ENCODE assay signal across 8 cellular contexts in the genomic region with DNA sequence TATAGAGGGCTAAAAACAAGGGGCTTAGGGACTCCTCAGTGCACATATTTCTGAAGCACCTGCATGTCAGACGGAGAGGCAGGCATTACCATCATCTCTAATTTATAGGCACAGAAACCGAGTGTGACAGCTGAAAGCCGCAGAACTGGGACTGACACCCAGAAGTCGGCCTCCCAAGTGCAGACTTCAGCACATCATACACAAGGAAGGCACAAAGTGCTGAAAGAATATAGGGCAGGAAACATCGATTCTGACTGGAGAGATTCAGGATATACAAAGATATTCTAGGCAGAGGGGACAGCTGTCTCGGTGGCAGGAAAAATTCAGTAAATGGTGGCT. TPM values are rescaled to one million over a fixed set of nuclear protein-coding genes. Genes with fewer than 3 reads are reported as not detected.
DNase-seq lines count a peak whose midpoint lies in the region; ATAC-seq, FAIRE-seq and TF ChIP-seq lines count a peak whose summit lies in the region.

No MANE protein-coding gene starts in this region.

- no peak for TF ChIP-seq RAD21 in H1 (IDR thresholded peaks at IDR 0.05 in 1 of 2, conservative IDR thresholded peaks at IDR 0.05 in 1 of 2; ENCODE audit: low read depth in 2 of 2, low read length in 2 of 2)

- no peak overlapping the region for H2BK15ac ChIP-seq in H1 (ENCODE audit: low read length)

- H3K18ac ChIP-seq in H1 (ENCODE audit: extremely low read depth, low read length): no peak overlapping the region

- H3K36me3 ChIP-seq in H1 (ENCODE audit: control insufficient read depth in 2 of 4, insufficient read depth in 4 of 4, low read length in 3 of 4): peaks cover 8 to 30% (median 20%) of the 10 kb centered on the region in 4 experiments; a peak in 7 of 8 replicates
- peaks cover 6% of the 10 kb centered on the region for H3K36me3 ChIP-seq in rectal smooth muscle tissue (ENCODE audit: control insufficient read depth, insufficient read depth, low read length)

- H3K4me2 ChIP-seq in H1 (ENCODE audit: insufficient read depth in 1 of 2, low read depth in 2 of 2, low read length in 2 of 2): peak overlapping the region; percentile 44 to 94

- no peak overlapping the region for H2AK5ac ChIP-seq in H1 (ENCODE audit: low read depth, low read length)

- ATAC-seq in HG03521 (IDR thresholded peaks at IDR 0.05; ENCODE audit: unreplicated experiment) (no peak), HG03378 (IDR thresholded peaks at IDR 0.05; ENCODE audit: unreplicated experiment) (no peak)

- H3K79me2 ChIP-seq in H1 (ENCODE audit: control insufficient read depth in 1 of 2, insufficient read depth in 2 of 2, low read length in 2 of 2): peaks cover 0 to 41% of the 10 kb centered on the region in 2 experiments; a peak in 3 of 4 replicates

- POLR2A ChIA-PET in H1 (lab: Charles Lee; ENCODE audit: partially characterized antibody): interaction anchor here (0.9 to 5.9 kb wide), 7 partner anchors 10 to 101 kb away, joined by 3 to 44 read pairs (median 3); a partner anchor contains a TSS

- H3K27me3 ChIP-seq in H1 (replicated peaks in 1 of 4; ENCODE audit: control insufficient read depth in 3 of 4, extremely low read depth in 1 of 4, insufficient read depth in 3 of 4, low read length in 3 of 4) (no peaks in the 10 kb centered on the region), rectal smooth muscle tissue (ENCODE audit: control insufficient read depth, insufficient read depth, low read length) (no peaks in the 10 kb centered on the region)

- H3K4me3 ChIP-seq in GM12875 (ENCODE audit: low read depth, low read length) (peak overlapping the region; percentile 1), H1 (ENCODE audit: extremely low read depth in 1 of 4, insufficient read depth in 2 of 4, low read depth in 3 of 4, low read length in 4 of 4) (peak overlapping the region in 2 of 4 experiments; percentile 67 to 75; a peak in 3 of 8 replicates), rectal smooth muscle tissue (ENCODE audit: low read length) (peak overlapping the region; percentile 19)

- H2AFZ ChIP-seq in H1 (ENCODE audit: low read length): 0 out of 2 replicates have a peak overlapping the region, but pooled peaks have one; percentile 54

- no peak overlapping the region for H3K14ac ChIP-seq in H1 (ENCODE audit: insufficient read length)

- CTCF ChIA-PET in H1 (lab: Charles Lee; ENCODE audit: partially characterized antibody): interaction anchor here (0.8 to 2.4 kb wide), 7 partner anchors 11 to 244 kb away, joined by 3 to 12 read pairs (median 3); a partner anchor contains a TSS

- no peak for FAIRE-seq in H1 (lab: Jason Lieb, UNC)

- no peak overlapping the region for H2BK12ac ChIP-seq in H1 (ENCODE audit: low read depth, low read length)

- peaks cover 0 to 3% (median 0%) of the 10 kb centered on the region in 4 experiments; a peak in 2 of 7 replicates for H3K4me1 ChIP-seq in H1 (replicated peaks in 1 of 4; ENCODE audit: control insufficient read depth in 3 of 4, insufficient read depth in 4 of 4, low read length in 3 of 4)
- H3K4me1 ChIP-seq in rectal smooth muscle tissue (ENCODE audit: control insufficient read depth, insufficient read depth, low read length): peaks cover 2% of the 10 kb centered on the region

- peaks cover 4% of the 10 kb centered on the region; the same call in 1 of the 2 replicates for H3K23me2 ChIP-seq in H1 (ENCODE audit: low read depth, low read length)

- H3K9ac ChIP-seq in H1 (replicated peaks in 1 of 4; ENCODE audit: extremely low read depth in 1 of 4, low read depth in 3 of 4, low read length in 3 of 4) (no peak overlapping the region), rectal smooth muscle tissue (ENCODE audit: low read length) (no peak overlapping the region)

- H3K9me3 ChIP-seq in H1 (ENCODE audit: insufficient read depth in 2 of 2, low read depth in 1 of 2, low read length in 1 of 2): no peaks in the 10 kb centered on the region

- H3K27ac ChIP-seq in H1 (ENCODE audit: low read depth, low read length): no peak overlapping the region
- no peak overlapping the region for H3K27ac ChIP-seq in rectal smooth muscle tissue (ENCODE audit: low read depth, low read length)

- H4K91ac ChIP-seq in H1 (replicated peaks; ENCODE audit: insufficient read length, low read length): peak overlapping the region; percentile 12

- H4K20me1 ChIP-seq in H1 (replicated peaks in 1 of 2; ENCODE audit: control insufficient read depth in 1 of 2, insufficient read depth in 2 of 2, low read length in 2 of 2): no peaks in the 10 kb centered on the region

- H4K5ac ChIP-seq in H1 (ENCODE audit: insufficient read length, low read depth, low read length): no peak overlapping the region

- TF ChIP-seq CTCF in GM12875 (IDR thresholded peaks at IDR 0.05; ENCODE audit: borderline replicate concordance, insufficient read depth, low read depth, low read length): no peak
- TF ChIP-seq CTCF in H1 (IDR thresholded peaks at IDR 0.05; ENCODE audit: control extremely low read depth in 1 of 3, insufficient read depth in 1 of 3, low read depth in 1 of 3, low read length in 3 of 3): no peak

- no peak overlapping the region for H3K4ac ChIP-seq in H1 (replicated peaks; ENCODE audit: insufficient read length, low read depth, low read length)

- no peak overlapping the region for H3K23ac ChIP-seq in H1 (ENCODE audit: insufficient read length)

- H3K56ac ChIP-seq in H1 (replicated peaks; ENCODE audit: insufficient read length, low read depth, low read length): no peak overlapping the region

- no peak for TF ChIP-seq EP300 in H1 (IDR thresholded peaks at IDR 0.05; ENCODE audit: borderline replicate concordance in 1 of 2, low read depth in 2 of 2, low read length in 2 of 2)

- H3K79me1 ChIP-seq in H1 (ENCODE audit: low read depth, low read length): no peaks in the 10 kb centered on the region; the same call in 1 of the 2 replicates

- no peak overlapping the region for H2BK20ac ChIP-seq in H1 (ENCODE audit: low read length)

- peak; percentile 2 for DNase-seq in RPMI7951 (ENCODE audit: low read depth)
- DNase-seq in H1 (ENCODE audit: low read depth in 1 of 2, low spot score in 2 of 2): no peak
- DNase-seq in cerebellar nuclear complex (lab: John Stamatoyannopoulos, UW): no peak
- DNase-seq in NCI-H1105 (lab: John Stamatoyannopoulos, UW): no peak

- peak overlapping the region; percentile 4 for H2BK120ac ChIP-seq in H1 (replicated peaks; ENCODE audit: low read depth, low read length)

- 88% methylated on average over 6 of the region's 6 CpGs; no CpG with 5 or more reads in 1 of the 2 experiments for WGBS in H1 (ENCODE audit: extremely low coverage in 1 of 2, insufficient coverage in 1 of 2, insufficient read length in 1 of 2, insufficient replicate concordance in 2 of 2, low coverage in 1 of 2, low lambda C conversion rate in 2 of 2, missing lambda C conversion rate in 1 of 2), 2 experiments

- H4K8ac ChIP-seq in H1 (ENCODE audit: extremely low read depth, insufficient read depth, low read length): no peak overlapping the region

- H2BK5ac ChIP-seq in H1 (ENCODE audit: low read depth, low read length): no peak overlapping the region

- no peak for TF ChIP-seq POLR2A in H1 (IDR thresholded peaks at IDR 0.05; ENCODE audit: control extremely low read depth in 1 of 2, low read depth in 2 of 2, low read length in 2 of 2)

TF ChIP-seq in H1, 55 proteins besides CTCF, POLR2A, EP300 and RAD21 (continues in another document):
- TF ChIP-seq SAP30 (IDR thresholded peaks at IDR 0.05; ENCODE audit: insufficient read depth, insufficient replicate concordance, low read length) (no peak), ASH2L (IDR thresholded peaks at IDR 0.05; ENCODE audit: low read length) (no peak), SIN3A (conservative IDR thresholded peaks at IDR 0.05 in 1 of 2, IDR thresholded peaks at IDR 0.05 in 1 of 2; ENCODE audit: low read depth in 1 of 2, low read length in 2 of 2) (no peak), NRF1 (IDR thresholded peaks at IDR 0.05; ENCODE audit: low read depth, low read length) (no peak), CHD2 (IDR thresholded peaks at IDR 0.05; ENCODE audit: low read length) (no peak), BACH1 (IDR thresholded peaks at IDR 0.05; ENCODE audit: low read length) (no peak), RNF2 (IDR thresholded peaks at IDR 0.05; ENCODE audit: borderline replicate concordance, low read depth, low read length, missing control alignments, poor library complexity, severe bottlenecking) (no peak), JUND (IDR thresholded peaks at IDR 0.05; ENCODE audit: low read length) (no peak), POU5F1 (IDR thresholded peaks at IDR 0.05; ENCODE audit: low read depth, low read length) (no peak), KDM4A (IDR thresholded peaks at IDR 0.05; ENCODE audit: low read depth, low read length, severe bottlenecking) (no peak), BCL11A (IDR thresholded peaks at IDR 0.05; ENCODE audit: low read depth in 2 of 2, low read length in 2 of 2) (no peak)
- TF ChIP-seq, protein P1, sequence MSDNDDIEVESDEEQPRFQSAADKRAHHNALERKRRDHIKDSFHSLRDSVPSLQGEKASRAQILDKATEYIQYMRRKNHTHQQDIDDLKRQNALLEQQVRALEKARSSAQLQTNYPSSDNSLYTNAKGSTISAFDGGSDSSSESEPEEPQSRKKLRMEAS (IDR thresholded peaks at IDR 0.05): no peak

RNA-seq across cellular contexts. Expression of a gene that starts 11.2 kb away (rescaled TPM):
- total RNA-seq in RPMI7951 (2014; rRNA removed; shearing (Covaris generic)): 60.1 and 70.4 TPM in 2 replicates
- total RNA-seq in H1 (2021; fragmentation: NEBNext Ultra II Directional; extraction: Animal tissue kit (Norgen Biotek cat#: 25700)): 102 and 105 TPM in 2 replicates
- 86.1 and 93.2 TPM in 2 replicates for polyA plus RNA-seq in H1 (2011; rRNA removed)
- polyA plus RNA-seq in H1 (2011; cell fraction: cytosol; rRNA removed): 84.5 TPM
- polyA plus RNA-seq in H1 (2011; cell fraction: nucleus; rRNA removed): 97.6 TPM
- polyA plus RNA-seq in H1 (2012, experiment 1 of 2): 67.4 to 94.2 TPM (median 74.5 TPM) in 4 replicates
- 37.0 TPM for polyA plus RNA-seq in H1 (2012, experiment 2 of 2)
- polyA plus RNA-seq in H1 (2013, experiment 1 of 2): 63.1 TPM
- 62.8 TPM for polyA plus RNA-seq in H1 (2013, experiment 2 of 2)
- 122 and 149 TPM in 2 replicates for polyA minus RNA-seq in H1 (2011; rRNA and poly(A)+ RNA removed)
- polyA minus RNA-seq in H1 (2011; cell fraction: cytosol; rRNA and poly(A)+ RNA removed): 101 TPM
- polyA minus RNA-seq in H1 (2011; cell fraction: nucleus; rRNA and poly(A)+ RNA removed): 92.5 TPM

RNA-seq across cellular contexts. Expression of a gene that starts 11.4 kb away (rescaled TPM):
- 14.0 and 15.3 TPM in 2 replicates for total RNA-seq in RPMI7951 (2014; rRNA removed; shearing (Covaris generic))
- 12.6 and 15.4 TPM in 2 replicates for total RNA-seq in H1 (2021; fragmentation: NEBNext Ultra II Directional; extraction: Animal tissue kit (Norgen Biotek cat#: 25700))
- polyA plus RNA-seq in H1 (2011; rRNA removed): 5.6 and 7.3 TPM in 2 replicates
- polyA plus RNA-seq in H1 (2011; cell fraction: cytosol; rRNA removed): 8.7 TPM
- 8.9 TPM for polyA plus RNA-seq in H1 (2011; cell fraction: nucleus; rRNA removed)
- 7.8 to 12.1 TPM (median 8.4 TPM) in 4 replicates for polyA plus RNA-seq in H1 (2012, experiment 1 of 2)
- polyA plus RNA-seq in H1 (2012, experiment 2 of 2): 0.98 TPM
- 7.3 TPM for polyA plus RNA-seq in H1 (2013, experiment 1 of 2)
- polyA plus RNA-seq in H1 (2013, experiment 2 of 2): 7.7 TPM
- polyA minus RNA-seq in H1 (2011; rRNA and poly(A)+ RNA removed): 14.9 and 15.8 TPM in 2 replicates
- 4.4 TPM for polyA minus RNA-seq in H1 (2011; cell fraction: cytosol; rRNA and poly(A)+ RNA removed)
- 11.9 TPM for polyA minus RNA-seq in H1 (2011; cell fraction: nucleus; rRNA and poly(A)+ RNA removed)
